1 cellular context compared by ENCODE assay signal in the genomic region with DNA sequence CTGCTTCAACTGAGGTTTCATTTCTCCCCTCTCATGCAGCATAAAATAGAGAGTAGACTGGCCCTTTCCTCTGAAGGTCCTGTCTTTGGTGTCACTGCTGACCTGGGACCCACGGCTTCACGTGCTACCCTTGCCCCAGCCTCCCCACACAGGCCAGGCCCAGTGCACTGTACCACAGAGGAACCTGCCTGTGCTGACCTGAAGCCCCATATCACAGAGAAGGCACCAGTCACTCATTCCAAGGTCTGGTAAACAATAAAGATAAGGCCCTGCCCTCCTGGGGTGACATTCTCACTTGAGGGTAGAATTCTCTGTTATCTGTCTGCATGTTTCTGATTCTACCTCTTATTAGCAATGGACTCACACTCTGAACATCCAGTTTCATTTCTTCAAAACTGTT.
A peak's percentile ranks its signal among the peaks of the same experiment; 100 is the strongest.
TF ChIP-seq lines count a peak whose summit lies in the region.

No MANE protein-coding gene starts in this region.

TF ChIP-seq in HEK293, 187 proteins besides CTCF, POLR2A, EP300 and RAD21 (continued from another document):
- TF ChIP-seq ZIC2 (tag by site-specific recombination; IDR thresholded peaks at IDR 0.05) (peak; percentile 15; the same call in 1 of the 2 replicates), ZNF132 (tag by site-specific recombination; IDR thresholded peaks at IDR 0.05; ENCODE audit: borderline replicate concordance) (no peak), GLIS1 (tag by site-specific recombination; IDR thresholded peaks at IDR 0.05) (0 out of 2 replicates have a peak, but pooled peaks have one; percentile 21)
- TF ChIP-seq, protein P1, sequence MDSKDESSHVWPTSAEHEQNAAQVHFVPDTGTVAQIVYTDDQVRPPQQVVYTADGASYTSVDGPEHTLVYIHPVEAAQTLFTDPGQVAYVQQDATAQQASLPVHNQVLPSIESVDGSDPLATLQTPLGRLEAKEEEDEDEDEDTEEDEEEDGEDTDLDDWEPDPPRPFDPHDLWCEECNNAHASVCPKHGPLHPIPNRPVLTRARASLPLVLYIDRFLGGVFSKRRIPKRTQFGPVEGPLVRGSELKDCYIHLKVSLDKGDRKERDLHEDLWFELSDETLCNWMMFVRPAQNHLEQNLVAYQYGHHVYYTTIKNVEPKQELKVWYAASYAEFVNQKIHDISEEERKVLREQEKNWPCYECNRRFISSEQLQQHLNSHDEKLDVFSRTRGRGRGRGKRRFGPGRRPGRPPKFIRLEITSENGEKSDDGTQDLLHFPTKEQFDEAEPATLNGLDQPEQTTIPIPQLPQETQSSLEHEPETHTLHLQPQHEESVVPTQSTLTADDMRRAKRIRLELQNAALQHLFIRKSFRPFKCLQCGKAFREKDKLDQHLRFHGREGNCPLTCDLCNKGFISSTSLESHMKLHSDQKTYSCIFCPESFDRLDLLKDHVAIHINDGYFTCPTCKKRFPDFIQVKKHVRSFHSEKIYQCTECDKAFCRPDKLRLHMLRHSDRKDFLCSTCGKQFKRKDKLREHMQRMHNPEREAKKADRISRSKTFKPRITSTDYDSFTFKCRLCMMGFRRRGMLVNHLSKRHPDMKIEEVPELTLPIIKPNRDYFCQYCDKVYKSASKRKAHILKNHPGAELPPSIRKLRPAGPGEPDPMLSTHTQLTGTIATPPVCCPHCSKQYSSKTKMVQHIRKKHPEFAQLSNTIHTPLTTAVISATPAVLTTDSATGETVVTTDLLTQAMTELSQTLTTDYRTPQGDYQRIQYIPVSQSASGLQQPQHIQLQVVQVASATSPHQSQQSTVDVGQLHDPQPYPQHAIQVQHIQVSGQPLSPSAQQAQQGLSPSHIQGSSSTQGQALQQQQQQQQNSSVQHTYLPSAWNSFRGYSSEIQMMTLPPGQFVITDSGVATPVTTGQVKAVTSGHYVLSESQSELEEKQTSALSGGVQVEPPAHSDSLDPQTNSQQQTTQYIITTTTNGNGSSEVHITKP (tag by site-specific recombination; IDR thresholded peaks at IDR 0.05) = 0 out of 2 replicates have a peak, but pooled peaks have one; percentile 4
